1 cellular context compared by ENCODE assay signal in the genomic region with DNA sequence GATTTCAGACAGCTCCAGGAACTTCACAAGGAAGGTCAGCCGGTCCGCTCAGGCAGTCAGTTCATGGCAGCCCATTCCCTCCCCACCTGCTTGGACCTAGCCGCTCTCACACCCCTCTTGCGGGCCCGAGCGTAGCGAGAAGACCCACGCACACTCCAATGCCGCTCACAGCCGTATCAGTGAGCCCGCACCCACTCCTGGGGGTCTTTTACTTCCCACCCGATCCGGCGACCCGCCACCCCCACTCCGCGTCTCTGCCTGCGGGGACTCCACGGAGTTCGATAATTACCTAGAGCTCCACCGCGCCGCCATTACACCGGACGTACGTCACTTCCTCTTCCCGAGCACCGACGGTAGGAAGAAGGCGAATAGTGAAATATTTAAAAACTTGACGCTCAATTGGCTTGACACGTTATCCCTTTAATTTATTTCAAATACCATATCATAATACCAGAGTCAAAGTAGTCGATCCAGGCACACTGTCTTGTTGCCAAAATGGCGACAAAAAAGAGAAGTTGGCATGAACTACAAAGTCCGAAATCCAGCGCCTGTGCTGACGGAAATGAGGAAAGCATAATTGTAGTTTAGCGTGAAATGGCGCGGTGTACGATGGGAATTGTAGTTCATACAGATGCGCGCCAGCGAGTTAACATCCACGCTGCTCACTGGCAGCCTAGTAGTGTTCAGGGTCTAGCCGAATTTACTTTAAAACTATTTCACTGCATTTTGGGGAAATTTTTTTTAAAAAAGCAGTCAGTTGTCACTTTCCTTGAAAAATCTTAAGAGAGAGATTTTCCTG.
TF ChIP-seq lines count a peak whose summit lies in the region.

A gene (minus strand): TSS at position 517 of the 799 bp plus-strand sequence. CDS start 13,956 bp downstream, outside the sequence.

TF ChIP-seq in HepG2, 621 proteins besides CTCF, POLR2A, EP300 and RAD21 (continued from another document and continues in another):
- TF ChIP-seq SPEN (CRISPR knock-in tag; IDR thresholded peaks at IDR 0.05; ENCODE audit: low read depth): peak; percentile 75
- peak; percentile 93 for TF ChIP-seq EED (CRISPR knock-in tag; IDR thresholded peaks at IDR 0.05)
- TF ChIP-seq CEBPG (CRISPR knock-in tag; IDR thresholded peaks at IDR 0.05): peak; percentile 47
- TF ChIP-seq ZNF160 (CRISPR knock-in tag; IDR thresholded peaks at IDR 0.05): 0 out of 2 replicates have a peak, but pooled peaks have one; percentile 48
- no peak for TF ChIP-seq IRX3 (CRISPR knock-in tag; IDR thresholded peaks at IDR 0.05; ENCODE audit: borderline replicate concordance, low read depth)
- TF ChIP-seq, protein P1, sequence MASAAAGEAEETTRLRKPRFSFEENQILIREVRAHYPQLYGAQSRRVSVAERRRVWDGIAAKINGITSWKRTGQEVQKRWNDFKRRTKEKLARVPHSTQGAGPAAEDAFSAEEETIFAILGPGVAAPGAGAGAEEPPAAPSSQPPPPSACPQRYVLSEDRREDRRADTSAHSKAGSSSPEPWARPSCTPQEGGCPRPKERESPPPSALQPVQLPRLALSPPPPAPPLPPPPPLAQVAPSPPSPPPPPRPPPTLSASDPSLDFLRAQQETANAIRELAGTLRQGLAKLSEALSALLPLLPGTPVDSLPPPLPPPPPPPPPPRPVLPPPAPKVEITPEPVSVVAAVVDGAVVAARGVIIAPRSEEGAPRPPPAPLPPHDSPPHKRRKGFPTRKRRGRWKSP (CRISPR knock-in tag; IDR thresholded peaks at IDR 0.05): peak; percentile 39; the same call in 1 of the 2 replicates
- no peak for TF ChIP-seq ZNF672 (CRISPR knock-in tag; IDR thresholded peaks at IDR 0.05)
- TF ChIP-seq, protein P2, sequence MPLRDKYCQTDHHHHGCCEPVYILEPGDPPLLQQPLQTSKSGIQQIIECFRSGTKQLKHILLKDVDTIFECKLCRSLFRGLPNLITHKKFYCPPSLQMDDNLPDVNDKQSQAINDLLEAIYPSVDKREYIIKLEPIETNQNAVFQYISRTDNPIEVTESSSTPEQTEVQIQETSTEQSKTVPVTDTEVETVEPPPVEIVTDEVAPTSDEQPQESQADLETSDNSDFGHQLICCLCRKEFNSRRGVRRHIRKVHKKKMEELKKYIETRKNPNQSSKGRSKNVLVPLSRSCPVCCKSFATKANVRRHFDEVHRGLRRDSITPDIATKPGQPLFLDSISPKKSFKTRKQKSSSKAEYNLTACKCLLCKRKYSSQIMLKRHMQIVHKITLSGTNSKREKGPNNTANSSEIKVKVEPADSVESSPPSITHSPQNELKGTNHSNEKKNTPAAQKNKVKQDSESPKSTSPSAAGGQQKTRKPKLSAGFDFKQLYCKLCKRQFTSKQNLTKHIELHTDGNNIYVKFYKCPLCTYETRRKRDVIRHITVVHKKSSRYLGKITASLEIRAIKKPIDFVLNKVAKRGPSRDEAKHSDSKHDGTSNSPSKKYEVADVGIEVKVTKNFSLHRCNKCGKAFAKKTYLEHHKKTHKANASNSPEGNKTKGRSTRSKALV (CRISPR knock-in tag; IDR thresholded peaks at IDR 0.05): peak; percentile 73
- TF ChIP-seq ZFP41 (CRISPR knock-in tag; IDR thresholded peaks at IDR 0.05; ENCODE audit: borderline replicate concordance): peak; percentile 91; the same call in 1 of the 2 replicates
- TF ChIP-seq, protein P3, sequence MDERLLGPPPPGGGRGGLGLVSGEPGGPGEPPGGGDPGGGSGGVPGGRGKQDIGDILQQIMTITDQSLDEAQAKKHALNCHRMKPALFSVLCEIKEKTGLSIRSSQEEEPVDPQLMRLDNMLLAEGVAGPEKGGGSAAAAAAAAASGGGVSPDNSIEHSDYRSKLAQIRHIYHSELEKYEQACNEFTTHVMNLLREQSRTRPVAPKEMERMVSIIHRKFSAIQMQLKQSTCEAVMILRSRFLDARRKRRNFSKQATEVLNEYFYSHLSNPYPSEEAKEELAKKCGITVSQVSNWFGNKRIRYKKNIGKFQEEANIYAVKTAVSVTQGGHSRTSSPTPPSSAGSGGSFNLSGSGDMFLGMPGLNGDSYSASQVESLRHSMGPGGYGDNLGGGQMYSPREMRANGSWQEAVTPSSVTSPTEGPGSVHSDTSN (CRISPR knock-in tag; IDR thresholded peaks at IDR 0.05): no peak
- TF ChIP-seq, protein P4, sequence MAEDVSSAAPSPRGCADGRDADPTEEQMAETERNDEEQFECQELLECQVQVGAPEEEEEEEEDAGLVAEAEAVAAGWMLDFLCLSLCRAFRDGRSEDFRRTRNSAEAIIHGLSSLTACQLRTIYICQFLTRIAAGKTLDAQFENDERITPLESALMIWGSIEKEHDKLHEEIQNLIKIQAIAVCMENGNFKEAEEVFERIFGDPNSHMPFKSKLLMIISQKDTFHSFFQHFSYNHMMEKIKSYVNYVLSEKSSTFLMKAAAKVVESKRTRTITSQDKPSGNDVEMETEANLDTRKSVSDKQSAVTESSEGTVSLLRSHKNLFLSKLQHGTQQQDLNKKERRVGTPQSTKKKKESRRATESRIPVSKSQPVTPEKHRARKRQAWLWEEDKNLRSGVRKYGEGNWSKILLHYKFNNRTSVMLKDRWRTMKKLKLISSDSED (CRISPR knock-in tag; IDR thresholded peaks at IDR 0.05): no peak
- TF ChIP-seq, protein P5, sequence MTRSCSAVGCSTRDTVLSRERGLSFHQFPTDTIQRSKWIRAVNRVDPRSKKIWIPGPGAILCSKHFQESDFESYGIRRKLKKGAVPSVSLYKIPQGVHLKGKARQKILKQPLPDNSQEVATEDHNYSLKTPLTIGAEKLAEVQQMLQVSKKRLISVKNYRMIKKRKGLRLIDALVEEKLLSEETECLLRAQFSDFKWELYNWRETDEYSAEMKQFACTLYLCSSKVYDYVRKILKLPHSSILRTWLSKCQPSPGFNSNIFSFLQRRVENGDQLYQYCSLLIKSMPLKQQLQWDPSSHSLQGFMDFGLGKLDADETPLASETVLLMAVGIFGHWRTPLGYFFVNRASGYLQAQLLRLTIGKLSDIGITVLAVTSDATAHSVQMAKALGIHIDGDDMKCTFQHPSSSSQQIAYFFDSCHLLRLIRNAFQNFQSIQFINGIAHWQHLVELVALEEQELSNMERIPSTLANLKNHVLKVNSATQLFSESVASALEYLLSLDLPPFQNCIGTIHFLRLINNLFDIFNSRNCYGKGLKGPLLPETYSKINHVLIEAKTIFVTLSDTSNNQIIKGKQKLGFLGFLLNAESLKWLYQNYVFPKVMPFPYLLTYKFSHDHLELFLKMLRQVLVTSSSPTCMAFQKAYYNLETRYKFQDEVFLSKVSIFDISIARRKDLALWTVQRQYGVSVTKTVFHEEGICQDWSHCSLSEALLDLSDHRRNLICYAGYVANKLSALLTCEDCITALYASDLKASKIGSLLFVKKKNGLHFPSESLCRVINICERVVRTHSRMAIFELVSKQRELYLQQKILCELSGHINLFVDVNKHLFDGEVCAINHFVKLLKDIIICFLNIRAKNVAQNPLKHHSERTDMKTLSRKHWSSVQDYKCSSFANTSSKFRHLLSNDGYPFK (CRISPR knock-in tag; IDR thresholded peaks at IDR 0.05; ENCODE audit: borderline replicate concordance): peak; percentile 95; the same call in 1 of the 2 replicates
- peak; percentile 35; the same call in 1 of the 2 replicates for TF ChIP-seq MAFF (IDR thresholded peaks at IDR 0.05; ENCODE audit: low read depth, low read length)
- no peak for TF ChIP-seq NR2F6 (IDR thresholded peaks at IDR 0.05)
- 0 out of 2 replicates have a peak, but pooled peaks have one; percentile 10 for TF ChIP-seq NR2F6 (CRISPR knock-in tag; IDR thresholded peaks at IDR 0.05)
- TF ChIP-seq, protein P6, sequence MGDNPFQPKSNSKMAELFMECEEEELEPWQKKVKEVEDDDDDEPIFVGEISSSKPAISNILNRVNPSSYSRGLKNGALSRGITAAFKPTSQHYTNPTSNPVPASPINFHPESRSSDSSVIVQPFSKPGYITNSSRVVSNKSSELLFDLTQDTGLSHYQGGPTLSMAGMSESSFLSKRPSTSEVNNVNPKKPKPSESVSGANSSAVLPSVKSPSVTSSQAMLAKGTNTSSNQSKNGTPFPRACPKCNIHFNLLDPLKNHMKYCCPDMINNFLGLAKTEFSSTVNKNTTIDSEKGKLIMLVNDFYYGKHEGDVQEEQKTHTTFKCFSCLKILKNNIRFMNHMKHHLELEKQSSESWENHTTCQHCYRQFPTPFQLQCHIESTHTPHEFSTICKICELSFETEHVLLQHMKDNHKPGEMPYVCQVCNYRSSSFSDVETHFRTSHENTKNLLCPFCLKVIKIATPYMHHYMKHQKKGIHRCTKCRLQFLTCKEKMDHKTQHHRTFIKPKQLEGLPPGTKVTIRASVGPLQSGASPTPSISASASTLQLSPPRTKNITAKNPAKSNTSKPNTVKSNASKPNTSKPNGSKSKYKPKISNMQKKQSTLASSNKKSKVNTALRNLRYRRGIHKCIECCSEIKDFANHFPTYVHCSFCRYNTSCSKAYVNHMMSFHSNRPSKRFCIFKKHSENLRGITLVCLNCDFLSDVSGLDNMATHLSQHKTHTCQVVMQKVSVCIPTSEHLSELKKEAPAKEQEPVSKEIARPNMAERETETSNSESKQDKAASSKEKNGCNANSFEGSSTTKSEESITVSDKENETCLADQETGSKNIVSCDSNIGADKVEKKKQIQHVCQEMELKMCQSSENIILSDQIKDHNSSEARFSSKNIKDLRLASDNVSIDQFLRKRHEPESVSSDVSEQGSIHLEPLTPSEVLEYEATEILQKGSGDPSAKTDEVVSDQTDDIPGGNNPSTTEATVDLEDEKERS (CRISPR knock-in tag; IDR thresholded peaks at IDR 0.05): peak; percentile 88
- peak; percentile 41; the same call in 1 of the 2 replicates for TF ChIP-seq NFATC3 (CRISPR knock-in tag; IDR thresholded peaks at IDR 0.05)
- peak; percentile 81; the same call in 1 of the 2 replicates for TF ChIP-seq CAMTA2 (CRISPR knock-in tag; IDR thresholded peaks at IDR 0.05; ENCODE audit: borderline replicate concordance)
- TF ChIP-seq, protein P7, sequence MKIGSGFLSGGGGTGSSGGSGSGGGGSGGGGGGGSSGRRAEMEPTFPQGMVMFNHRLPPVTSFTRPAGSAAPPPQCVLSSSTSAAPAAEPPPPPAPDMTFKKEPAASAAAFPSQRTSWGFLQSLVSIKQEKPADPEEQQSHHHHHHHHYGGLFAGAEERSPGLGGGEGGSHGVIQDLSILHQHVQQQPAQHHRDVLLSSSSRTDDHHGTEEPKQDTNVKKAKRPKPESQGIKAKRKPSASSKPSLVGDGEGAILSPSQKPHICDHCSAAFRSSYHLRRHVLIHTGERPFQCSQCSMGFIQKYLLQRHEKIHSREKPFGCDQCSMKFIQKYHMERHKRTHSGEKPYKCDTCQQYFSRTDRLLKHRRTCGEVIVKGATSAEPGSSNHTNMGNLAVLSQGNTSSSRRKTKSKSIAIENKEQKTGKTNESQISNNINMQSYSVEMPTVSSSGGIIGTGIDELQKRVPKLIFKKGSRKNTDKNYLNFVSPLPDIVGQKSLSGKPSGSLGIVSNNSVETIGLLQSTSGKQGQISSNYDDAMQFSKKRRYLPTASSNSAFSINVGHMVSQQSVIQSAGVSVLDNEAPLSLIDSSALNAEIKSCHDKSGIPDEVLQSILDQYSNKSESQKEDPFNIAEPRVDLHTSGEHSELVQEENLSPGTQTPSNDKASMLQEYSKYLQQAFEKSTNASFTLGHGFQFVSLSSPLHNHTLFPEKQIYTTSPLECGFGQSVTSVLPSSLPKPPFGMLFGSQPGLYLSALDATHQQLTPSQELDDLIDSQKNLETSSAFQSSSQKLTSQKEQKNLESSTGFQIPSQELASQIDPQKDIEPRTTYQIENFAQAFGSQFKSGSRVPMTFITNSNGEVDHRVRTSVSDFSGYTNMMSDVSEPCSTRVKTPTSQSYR (CRISPR knock-in tag; IDR thresholded peaks at IDR 0.05; ENCODE audit: borderline replicate concordance): peak; percentile 35; the same call in 1 of the 2 replicates
- no peak for TF ChIP-seq TCF12 (IDR thresholded peaks at IDR 0.05)
- TF ChIP-seq TCF12 (CRISPR knock-in tag; IDR thresholded peaks at IDR 0.05): 0 out of 2 replicates have a peak, but pooled peaks have one; percentile 39
- peak; percentile 63 for TF ChIP-seq SMYD3 (CRISPR knock-in tag; IDR thresholded peaks at IDR 0.05)
- peak; percentile 76; the same call in 1 of the 2 replicates for TF ChIP-seq ZNF761 (CRISPR knock-in tag; conservative IDR thresholded peaks at IDR 0.05)
- TF ChIP-seq NCOA1 (CRISPR knock-in tag; IDR thresholded peaks at IDR 0.05): no peak
- TF ChIP-seq, protein P8, sequence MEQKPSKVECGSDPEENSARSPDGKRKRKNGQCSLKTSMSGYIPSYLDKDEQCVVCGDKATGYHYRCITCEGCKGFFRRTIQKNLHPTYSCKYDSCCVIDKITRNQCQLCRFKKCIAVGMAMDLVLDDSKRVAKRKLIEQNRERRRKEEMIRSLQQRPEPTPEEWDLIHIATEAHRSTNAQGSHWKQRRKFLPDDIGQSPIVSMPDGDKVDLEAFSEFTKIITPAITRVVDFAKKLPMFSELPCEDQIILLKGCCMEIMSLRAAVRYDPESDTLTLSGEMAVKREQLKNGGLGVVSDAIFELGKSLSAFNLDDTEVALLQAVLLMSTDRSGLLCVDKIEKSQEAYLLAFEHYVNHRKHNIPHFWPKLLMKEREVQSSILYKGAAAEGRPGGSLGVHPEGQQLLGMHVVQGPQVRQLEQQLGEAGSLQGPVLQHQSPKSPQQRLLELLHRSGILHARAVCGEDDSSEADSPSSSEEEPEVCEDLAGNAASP (CRISPR knock-in tag; IDR thresholded peaks at IDR 0.05; ENCODE audit: borderline replicate concordance): peak; percentile 12; the same call in 1 of the 2 replicates
- TF ChIP-seq PCBP1 (IDR thresholded peaks at IDR 0.05; ENCODE audit: borderline replicate concordance, low read depth, low read length): 0 out of 2 replicates have a peak, but pooled peaks have one; percentile 68
- TF ChIP-seq JDP2 (CRISPR knock-in tag; IDR thresholded peaks at IDR 0.05; ENCODE audit: borderline replicate concordance): no peak
- 0 out of 2 replicates have a peak, but pooled peaks have one; percentile 14 for TF ChIP-seq RFX3 (CRISPR knock-in tag; IDR thresholded peaks at IDR 0.05)
- TF ChIP-seq ZNF431 (CRISPR knock-in tag; IDR thresholded peaks at IDR 0.05; ENCODE audit: borderline replicate concordance, low read depth): peak; percentile 51; the same call in 1 of the 2 replicates
- TF ChIP-seq, protein P9, sequence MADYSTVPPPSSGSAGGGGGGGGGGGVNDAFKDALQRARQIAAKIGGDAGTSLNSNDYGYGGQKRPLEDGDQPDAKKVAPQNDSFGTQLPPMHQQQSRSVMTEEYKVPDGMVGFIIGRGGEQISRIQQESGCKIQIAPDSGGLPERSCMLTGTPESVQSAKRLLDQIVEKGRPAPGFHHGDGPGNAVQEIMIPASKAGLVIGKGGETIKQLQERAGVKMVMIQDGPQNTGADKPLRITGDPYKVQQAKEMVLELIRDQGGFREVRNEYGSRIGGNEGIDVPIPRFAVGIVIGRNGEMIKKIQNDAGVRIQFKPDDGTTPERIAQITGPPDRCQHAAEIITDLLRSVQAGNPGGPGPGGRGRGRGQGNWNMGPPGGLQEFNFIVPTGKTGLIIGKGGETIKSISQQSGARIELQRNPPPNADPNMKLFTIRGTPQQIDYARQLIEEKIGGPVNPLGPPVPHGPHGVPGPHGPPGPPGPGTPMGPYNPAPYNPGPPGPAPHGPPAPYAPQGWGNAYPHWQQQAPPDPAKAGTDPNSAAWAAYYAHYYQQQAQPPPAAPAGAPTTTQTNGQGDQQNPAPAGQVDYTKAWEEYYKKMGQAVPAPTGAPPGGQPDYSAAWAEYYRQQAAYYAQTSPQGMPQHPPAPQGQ (CRISPR knock-in tag; IDR thresholded peaks at IDR 0.05; ENCODE audit: borderline replicate concordance): no peak
- TF ChIP-seq IKZF4 (CRISPR knock-in tag; IDR thresholded peaks at IDR 0.05; ENCODE audit: borderline replicate concordance, low read depth, not compliant biosample characterization): no peak
- TF ChIP-seq THAP11 (CRISPR knock-in tag; IDR thresholded peaks at IDR 0.05): peak; percentile 99
- TF ChIP-seq HMG20A (CRISPR knock-in tag; IDR thresholded peaks at IDR 0.05; ENCODE audit: borderline replicate concordance): no peak
- TF ChIP-seq ZNF230 (CRISPR knock-in tag; IDR thresholded peaks at IDR 0.05): peak; percentile 86; the same call in 1 of the 2 replicates
